In genomic region chr4:40540801-40541200, GRCh38 we compare ENCODE assay signal across 1 cellular context.
TF ChIP-seq lines count a peak whose summit lies in the region.

No MANE protein-coding gene starts in this region.

TF ChIP-seq in GM23338, 12 proteins besides CTCF, POLR2A, EP300 and RAD21 (continued from another document):
- TF ChIP-seq ZNF462 (CRISPR knock-in tag; IDR thresholded peaks at IDR 0.05) (no peak), ETS1 (IDR thresholded peaks at IDR 0.05) (no peak), ZNF114 (CRISPR knock-in tag; IDR thresholded peaks at IDR 0.05) (no peak), CREB1 (CRISPR knock-in tag; IDR thresholded peaks at IDR 0.05; ENCODE audit: low read depth) (no peak), STAT1 (IDR thresholded peaks at IDR 0.05; ENCODE audit: unreplicated experiment) (no peak), EZH2phosphoT487 (IDR thresholded peaks at IDR 0.05; ENCODE audit: unreplicated experiment) (no peak)
